ENCODE assay signal across 11 cellular contexts in the genomic region with DNA sequence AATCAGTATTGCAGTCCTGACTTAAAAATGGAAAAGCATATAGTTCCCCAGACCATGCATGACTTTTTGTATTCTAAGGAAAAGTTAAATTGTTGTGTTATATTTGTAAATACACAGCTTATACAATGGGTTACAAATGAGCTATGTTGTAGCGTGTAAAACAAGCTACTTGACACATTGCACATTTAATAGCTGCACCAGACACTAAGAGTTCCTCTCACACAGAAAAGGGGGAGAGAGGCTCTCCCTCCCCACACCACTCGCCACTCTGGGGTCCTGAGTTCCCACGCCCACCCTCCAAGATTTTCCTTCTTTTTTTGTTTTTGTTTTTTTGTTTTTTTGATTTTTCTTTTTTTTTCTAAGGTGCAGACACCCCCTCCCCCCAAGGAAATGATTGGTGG. TPM values are rescaled to one million over a fixed set of nuclear protein-coding genes. Genes with fewer than 3 reads are reported as not detected.
DNase-seq lines count a peak whose midpoint lies in the region; FAIRE-seq and TF ChIP-seq lines count a peak whose summit lies in the region.
"Had no signal": no experiment of that assay in that cellular context is flagged by ENCODE, and none has a peak within 500 bp of the region (broad histone marks: within the 10 kb centered on the region; RNA-seq: fewer than 3 reads in every experiment).

No MANE protein-coding gene starts in this region.

- no peak overlapping the region for H3K4me3 ChIP-seq in Caco-2 (ENCODE audit: low read depth, low read length)
- H3K4me3 ChIP-seq in fibroblast of lung (replicated peaks in 1 of 4; ENCODE audit: control extremely low read depth in 1 of 4, insufficient read depth in 1 of 4, low read depth in 3 of 4, low read length in 4 of 4) = peak overlapping the region in 3 of 4 experiments; percentile 97 to 99 (median 98)

- peak overlapping the region; percentile 100 for H3K4me2 ChIP-seq in fibroblast of lung (ENCODE audit: extremely low read depth, insufficient read depth, low read length)

- H3K79me2 ChIP-seq in fibroblast of lung (ENCODE audit: control insufficient read depth, insufficient read depth, low read length) = peaks cover 58% of the 10 kb centered on the region

- H3K36me3 ChIP-seq in Caco-2 (ENCODE audit: control insufficient read depth, insufficient read depth, low read length) = peaks cover 20% of the 10 kb centered on the region
- H3K36me3 ChIP-seq in fibroblast of lung (ENCODE audit: control insufficient read depth, insufficient read depth, low read length) = peaks cover 35% of the 10 kb centered on the region

- POLR2A ChIA-PET in Caco-2 (lab: Charles Lee) = interaction anchor here (0.6 to 1.1 kb wide), 2 partner anchors 31 to 688 kb away, joined by 3 to 6 read pairs; no protein-coding TSS in a partner anchor
- POLR2A ChIA-PET in activated CD4-positive, alpha-beta memory T cell treated with anti-CD3 and anti-CD28 coated beads for 36 hours (lab: Charles Lee) = interaction anchor here (0.7 to 5.7 kb wide), 16 partner anchors 14 to 310 kb away, joined by 3 to 49 read pairs (median 8); no protein-coding TSS in a partner anchor

- no peak overlapping the region for H3K9ac ChIP-seq in fibroblast of lung (ENCODE audit: insufficient read depth, low read length)

- no peaks in the 10 kb centered on the region for H3K9me3 ChIP-seq in Caco-2
- H3K9me3 ChIP-seq in fibroblast of lung (ENCODE audit: control insufficient read depth, insufficient read depth, low read depth, low read length) = no peaks in the 10 kb centered on the region

- H3K4me3 Mint-ChIP-seq in Caco-2 (ENCODE audit: unreplicated experiment) (peak overlapping the region; percentile 2), progenitor cell of endocrine pancreas (ENCODE audit: low read depth) (no peak overlapping the region)
- peak overlapping the region; percentile 96 for H3K4me3 Mint-ChIP-seq in activated CD4-positive, alpha-beta memory T cell treated with anti-CD3 and anti-CD28 coated beads for 36 hours

- H3K27me3 Mint-ChIP-seq in Caco-2 (ENCODE audit: insufficient read depth, unreplicated experiment) = no peaks in the 10 kb centered on the region
- peaks cover 2% of the 10 kb centered on the region for H3K27me3 Mint-ChIP-seq in activated CD4-positive, alpha-beta memory T cell treated with anti-CD3 and anti-CD28 coated beads for 36 hours
- no peaks in the 10 kb centered on the region for H3K27me3 Mint-ChIP-seq in progenitor cell of endocrine pancreas

- H3K27ac Mint-ChIP-seq in Caco-2 (ENCODE audit: unreplicated experiment) (peak overlapping the region; percentile 40), progenitor cell of endocrine pancreas (peak overlapping the region; percentile 26)
- H3K27ac Mint-ChIP-seq in activated CD4-positive, alpha-beta memory T cell treated with anti-CD3 and anti-CD28 coated beads for 36 hours = peak overlapping the region; percentile 98

- peaks cover 5% of the 10 kb centered on the region for H4K20me1 ChIP-seq in fibroblast of lung (ENCODE audit: control insufficient read depth, extremely low read depth, insufficient read depth, low read length)

- CTCF ChIA-PET in Caco-2 (lab: Charles Lee) = no interaction called here
- CTCF ChIA-PET in activated CD4-positive, alpha-beta memory T cell treated with anti-CD3 and anti-CD28 coated beads for 36 hours (lab: Charles Lee) = interaction anchor here (0.5 to 1.9 kb wide), 5 partner anchors 14 to 585 kb away, joined by 3 to 8 read pairs (median 6); no protein-coding TSS in a partner anchor

- DNase-seq in Caco-2 (no peak), fibroblast of lung (ENCODE audit: low read depth in 2 of 2) (peak in 1 of 2 donors; percentile 35), progenitor cell of endocrine pancreas (ENCODE audit: low spot score, unreplicated experiment) (no peak), posterior cingulate gyrus (no peak), amygdala (lab: John Stamatoyannopoulos, UW) (no peak), RCC 7860 (ENCODE audit: low spot score) (no peak)
- no peak for DNase-seq in activated CD4-positive, alpha-beta memory T cell treated with anti-CD3 and anti-CD28 coated beads for 36 hours
- no peak for DNase-seq in stimulated activated CD4-positive, alpha-beta T cell treated with anti-CD3 and anti-CD28 coated beads, Interleukin-4, amount 100 ng/mL, for 24 hours

- H3K4me1 ChIP-seq in Caco-2 (peaks cover 80% of the 10 kb centered on the region), fibroblast of lung (ENCODE audit: control insufficient read depth, extremely low read depth, insufficient read depth, low read length) (peaks cover 23% of the 10 kb centered on the region)

- BruUV-seq in Caco-2 (replicated peaks; lab: Mats Ljungman, UMichigan) = no TSS peak

- H3K9me3 Mint-ChIP-seq in Caco-2 (ENCODE audit: unreplicated experiment) (no peaks in the 10 kb centered on the region), progenitor cell of endocrine pancreas (ENCODE audit: low read depth) (no peaks in the 10 kb centered on the region)
- H3K9me3 Mint-ChIP-seq in activated CD4-positive, alpha-beta memory T cell treated with anti-CD3 and anti-CD28 coated beads for 36 hours = no peaks in the 10 kb centered on the region

- TF ChIP-seq CTCF in Caco-2 (IDR thresholded peaks at IDR 0.05; ENCODE audit: insufficient read depth in 1 of 2, low read depth in 1 of 2, low read length in 1 of 2, severe bottlenecking in 1 of 2, unreplicated experiment in 1 of 2) = no peak
- no peak for TF ChIP-seq CTCF in fibroblast of lung (conservative IDR thresholded peaks at IDR 0.05 in 1 of 2, IDR thresholded peaks at IDR 0.05 in 1 of 2; ENCODE audit: low read depth in 1 of 2, low read length in 2 of 2)
- no peak for TF ChIP-seq CTCF in progenitor cell of endocrine pancreas (IDR thresholded peaks at IDR 0.05; ENCODE audit: unreplicated experiment)

- H2AFZ ChIP-seq in fibroblast of lung (ENCODE audit: low read length) = no peak overlapping the region

- peak overlapping the region; percentile 99 for H3K27ac ChIP-seq in fibroblast of lung (ENCODE audit: insufficient read depth, low read length)
- H3K27ac ChIP-seq: HL-60 had no signal

- peaks cover 52% of the 10 kb centered on the region for H3K4me1 Mint-ChIP-seq in Caco-2 (ENCODE audit: low read depth, unreplicated experiment)
- H3K4me1 Mint-ChIP-seq in activated CD4-positive, alpha-beta memory T cell treated with anti-CD3 and anti-CD28 coated beads for 36 hours (ENCODE audit: low read depth) = peaks cover 74% of the 10 kb centered on the region
- H3K4me1 Mint-ChIP-seq in progenitor cell of endocrine pancreas (ENCODE audit: low read depth) = peaks cover 41% of the 10 kb centered on the region

- H3K36me3 Mint-ChIP-seq in Caco-2 (ENCODE audit: insufficient read depth, unreplicated experiment) (peaks cover 100% of the 10 kb centered on the region), progenitor cell of endocrine pancreas (ENCODE audit: insufficient read depth) (peaks cover 57% of the 10 kb centered on the region)
- peaks cover 92% of the 10 kb centered on the region for H3K36me3 Mint-ChIP-seq in activated CD4-positive, alpha-beta memory T cell treated with anti-CD3 and anti-CD28 coated beads for 36 hours

- no peak for FAIRE-seq in RCC 7860 (lab: Jason Lieb, UNC)
- FAIRE-seq: G401.6, islet of Langerhans had no signal

- no peaks in the 10 kb centered on the region for H3K27me3 ChIP-seq in Caco-2 (replicated peaks; ENCODE audit: control insufficient read depth, insufficient read depth, low read length)
- no peaks in the 10 kb centered on the region for H3K27me3 ChIP-seq in fibroblast of lung (ENCODE audit: control insufficient read depth, insufficient read depth, low read length)

- intact Hi-C loops in Caco-2 (cut with micrococcal nuclease; ENCODE audit: unreplicated experiment) = loop anchor here (5.0 kb wide), 1 partner anchor 111 kb away; no protein-coding TSS in a partner anchor
- intact Hi-C loops in activated CD4-positive, alpha-beta memory T cell treated with anti-CD3 and anti-CD28 coated beads for 36 hours (cut with micrococcal nuclease) = loop anchor here (5.0 kb wide), 2 partner anchors 111 to 171 kb away; no protein-coding TSS in a partner anchor
- intact Hi-C loops in posterior cingulate gyrus (cut with DNase I) = loop anchor here (5.0 kb wide), 1 partner anchor 541 kb away; no protein-coding TSS in a partner anchor

RNA-seq across cellular contexts. Expression of a gene that starts 6.3 kb away (rescaled TPM):
- 78.5 and 84.5 TPM in 2 replicates for total RNA-seq in Caco-2 (2022)
- 100 to 1,000 TPM; 144 to 151 TPM for total RNA-seq in activated CD4-positive, alpha-beta memory T cell treated with anti-CD3 and anti-CD28 coated beads for 36 hours
- 39.0 and 96.1 TPM in 2 replicates for total RNA-seq in fibroblast of lung
- polyA plus RNA-seq in fibroblast of lung = 105 and 140 TPM in 2 replicates
- 81.6 and 107 TPM in 2 replicates for polyA plus RNA-seq in fibroblast of lung (2012)
- 181 and 546 TPM in 2 replicates for polyA minus RNA-seq in fibroblast of lung (ENCODE audit: low replicate concordance)
- 95.5 and 109 TPM in 2 replicates for total RNA-seq in progenitor cell of endocrine pancreas

Comparison
In these comparisons a context has a peak if more than half of its experiments do, and no peak if none do; other contexts are left out.
1. H3K27ac Mint-ChIP-seq: peak in every context shown above with its lines; median percentile 98 in activated CD4-positive, alpha-beta memory T cell treated with anti-CD3 and anti-CD28 coated beads for 36 hours; 40 in Caco-2; 26 in progenitor cell of endocrine pancreas.